ENCODE assay signal across 30 cellular contexts in genomic region chr20:54170026-54170471, GRCh38. TPM values are rescaled to one million over a fixed set of nuclear protein-coding genes. Genes with fewer than 3 reads are reported as not detected.
"Had no signal": no experiment of that assay in that cellular context is flagged by ENCODE, and none has a peak within 500 bp of the region (broad histone marks: within the 10 kb centered on the region; RNA-seq: fewer than 3 reads in every experiment).

No MANE protein-coding gene starts in this region.

- H3K9me3 ChIP-seq: colonic mucosa, esophagus muscularis mucosa, thyroid gland, vagina had no signal

- H3K4me1 ChIP-seq: parathyroid adenoma had no signal

- FAIRE-seq: endothelial cell of umbilical vein, kidney had no signal

- H3K27ac ChIP-seq: colonic mucosa, esophagus muscularis mucosa, neural progenitor cell, parathyroid adenoma, thyroid gland, vagina had no signal

- DNase-seq: colonic mucosa; effector memory CD4-positive, alpha-beta T cell; foreskin melanocyte; hypothalamus; kidney; mesenchymal stem cell; midbrain; naive thymus-derived CD4-positive, alpha-beta T cell; stimulated activated CD4-positive, alpha-beta T cell treated with anti-CD3 and anti-CD28 coated beads, Interleukin-12 subunit alpha, Interleukin-12 subunit beta, amount 100 ng/mL, for 4 hours; stimulated activated CD4-positive, alpha-beta T cell treated with anti-CD3 and anti-CD28 coated beads, Interleukin-1b, Interleukin-23, amount 100 ng/mL, for 48 hours; stimulated activated CD4-positive, alpha-beta T cell treated with anti-CD3 and anti-CD28 coated beads, Interleukin-4, amount 100 ng/mL, for 1 hour; stimulated activated CD8-positive, alpha-beta memory T cell treated with anti-CD3 and anti-CD28 coated beads, Interleukin-4, amount 100 ng/mL, for 48 hours; stimulated activated naive CD4-positive, alpha-beta T cell; stimulated activated naive CD8-positive, alpha-beta T cell treated with anti-CD3 and anti-CD28 coated beads, Interleukin-15, amount 100 ng/mL, for 72 hours; thyroid gland; trophoblast cell had no signal

- H3K36me3 ChIP-seq: colonic mucosa, esophagus muscularis mucosa, neural progenitor cell, thyroid gland, vagina had no signal

- H3K27me3 ChIP-seq: thyroid gland, vagina had no signal

- ATAC-seq: left lobe of liver; naive thymus-derived CD4-positive, alpha-beta T cell; sciatic nerve; stimulated activated naive CD8-positive, alpha-beta T cell treated with anti-CD3 and anti-CD28 coated beads, Interleukin-15, amount 100 ng/mL, for 72 hours had no signal

- H3K4me3 ChIP-seq: colonic mucosa, esophagus muscularis mucosa, neural progenitor cell, smooth muscle cell, thyroid gland, vagina had no signal

- H3K4me2 ChIP-seq: neural progenitor cell, smooth muscle cell had no signal

- H3K9ac ChIP-seq: neural progenitor cell, parathyroid adenoma had no signal

RNA-seq across cellular contexts. Expression of gene CYP24A1, which starts 3.7 kb away (rescaled TPM):
- total RNA-seq: endothelial cell of umbilical vein, esophagus muscularis mucosa, left lobe of liver, liver, lung microvascular endothelial cell, mucosa of gallbladder, osteoblast, progenitor cell of endocrine pancreas, sciatic nerve, temporal lobe had no signal
